Comparison of ENCODE assay signal across 8 cellular contexts in the genomic region with DNA sequence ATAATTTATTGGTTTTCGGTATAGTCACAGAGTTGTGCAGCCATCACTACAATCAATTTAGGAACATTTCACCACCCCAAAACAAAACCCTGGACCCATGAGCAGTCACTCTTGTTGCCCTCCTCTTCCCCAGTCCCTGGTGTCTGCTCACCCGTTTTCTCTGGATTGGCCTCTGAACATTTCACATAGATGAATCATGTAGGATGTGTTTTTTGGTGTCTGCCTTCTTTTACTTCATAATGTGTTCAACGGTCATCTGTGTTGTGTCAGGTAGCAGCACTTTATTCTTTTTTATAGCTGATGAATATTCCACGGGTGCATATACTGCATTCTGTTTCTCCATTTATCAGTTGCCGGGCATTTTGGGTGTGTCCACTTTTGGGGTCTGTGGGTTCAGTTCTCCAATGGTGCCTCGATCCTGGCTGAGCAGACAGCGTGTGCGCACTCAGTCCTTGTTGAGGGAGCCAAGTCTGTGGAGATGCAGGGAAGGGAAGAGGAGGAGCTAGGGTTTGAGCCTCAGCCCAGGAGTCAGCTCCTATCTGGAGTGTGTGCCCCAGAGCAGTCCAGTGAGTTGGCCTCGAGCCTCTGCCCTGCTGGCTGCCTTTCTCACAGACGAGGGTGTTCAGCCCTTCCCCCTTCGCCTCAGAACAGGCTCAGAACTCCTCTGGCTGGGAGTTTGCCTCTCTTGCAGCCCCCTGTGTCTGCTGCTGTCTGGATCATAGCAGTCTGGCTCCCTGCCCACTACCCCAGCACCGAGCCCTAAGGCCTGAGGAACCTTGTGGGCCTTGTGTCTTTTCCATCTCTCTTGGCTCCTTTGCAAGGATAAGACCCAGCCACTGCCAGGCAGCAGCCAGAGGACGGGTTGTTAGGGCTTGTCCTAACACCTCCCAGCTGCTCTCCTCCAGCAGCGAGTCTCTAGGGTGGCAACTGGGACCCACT. TPM values are rescaled to one million over a fixed set of nuclear protein-coding genes. Genes with fewer than 3 reads are reported as not detected.
DNase-seq lines count a peak whose midpoint lies in the region; ATAC-seq, FAIRE-seq and TF ChIP-seq lines count a peak whose summit lies in the region.

No MANE protein-coding gene starts in this region.

- peaks cover 38 to 48% (median 44%) of the 10 kb centered on the region in 4 donors for H3K4me1 ChIP-seq in upper lobe of left lung

- H3K27me3 ChIP-seq in upper lobe of left lung = no peaks in the 10 kb centered on the region

- H3K36me3 Mint-ChIP-seq in activated naive CD4-positive, alpha-beta T cell treated with anti-CD3 and anti-CD28 coated beads, Interleukin-2, amount 50 U/mL, for 24 hours = peaks cover 24% of the 10 kb centered on the region

- peaks cover 70% of the 10 kb centered on the region for H3K4me1 Mint-ChIP-seq in activated naive CD4-positive, alpha-beta T cell treated with anti-CD3 and anti-CD28 coated beads, Interleukin-2, amount 50 U/mL, for 24 hours

- peak overlapping the region; percentile 51 for H3K27ac Mint-ChIP-seq in activated naive CD4-positive, alpha-beta T cell treated with anti-CD3 and anti-CD28 coated beads, Interleukin-2, amount 50 U/mL, for 24 hours

- H3K9me3 Mint-ChIP-seq in activated naive CD4-positive, alpha-beta T cell treated with anti-CD3 and anti-CD28 coated beads, Interleukin-2, amount 50 U/mL, for 24 hours = no peaks in the 10 kb centered on the region

- no peak for TF ChIP-seq CTCF in upper lobe of left lung (IDR thresholded peaks at IDR 0.05)

- no peak for TF ChIP-seq POLR2A in upper lobe of left lung (IDR thresholded peaks at IDR 0.05)

- H3K36me3 ChIP-seq in upper lobe of left lung = peaks cover 13 to 46% (median 34%) of the 10 kb centered on the region in 4 donors

- peak overlapping the region in 1 of 4 donors; percentile 14 for H3K4me3 ChIP-seq in upper lobe of left lung

- no peak for TF ChIP-seq EP300 in upper lobe of left lung (IDR thresholded peaks at IDR 0.05)

- 60 to 64% methylated on average over 11 to 14 of the region's 14 CpGs for WGBS in upper lobe of left lung, 2 donors

- H3K9me3 ChIP-seq in upper lobe of left lung = no peaks in the 10 kb centered on the region

- FAIRE-seq in HTR-8/SVneo (lab: Jason Lieb, UNC) = no peak

- H3K4me3 Mint-ChIP-seq in activated naive CD4-positive, alpha-beta T cell treated with anti-CD3 and anti-CD28 coated beads, Interleukin-2, amount 50 U/mL, for 24 hours = peak overlapping the region; percentile 95

- peak; percentile 1 to 24 for ATAC-seq in upper lobe of left lung (ENCODE audit: low FRiP score in 2 of 2)
- no peak for ATAC-seq in HG03469 (IDR thresholded peaks at IDR 0.05; ENCODE audit: unreplicated experiment)

- H3K27me3 Mint-ChIP-seq in activated naive CD4-positive, alpha-beta T cell treated with anti-CD3 and anti-CD28 coated beads, Interleukin-2, amount 50 U/mL, for 24 hours = no peaks in the 10 kb centered on the region

- no peak for DNase-seq in activated naive CD4-positive, alpha-beta T cell treated with anti-CD3 and anti-CD28 coated beads, Interleukin-2, amount 50 U/mL, for 16 hours
- peak; percentile 42 for DNase-seq in cerebellum (ENCODE audit: low spot score)
- DNase-seq in medulla oblongata (ENCODE audit: extremely low spot score) = peak; percentile 77
- DNase-seq in upper lobe of left lung = peak in 1 of 2 donors; percentile 33
- DNase-seq in HTR-8/SVneo (ENCODE audit: insufficient read length, low spot score) = no peak
- DNase-seq in activated CD4-positive, CD25-positive, alpha-beta regulatory T cell (lab: John Stamatoyannopoulos, UW) = no peak

- peak overlapping the region in 3 of 4 donors; percentile 37 to 100 (median 49) for H3K27ac ChIP-seq in upper lobe of left lung

RNA-seq across cellular contexts. Expression of a gene that starts 18.0 kb away (rescaled TPM):
- total RNA-seq in cerebellum (6.6 TPM), upper lobe of left lung (10 to 100 TPM; 11.9 to 20.7 (median 16.6) TPM)

Comparison
In these comparisons a context has a peak if more than half of its experiments do, and no peak if none do; other contexts are left out.
1. DNase-seq: peak in cerebellum (single experiment) and medulla oblongata (single experiment); none in activated naive CD4-positive, alpha-beta T cell treated with anti-CD3 and anti-CD28 coated beads, Interleukin-2, amount 50 U/mL, for 16 hours (single experiment), HTR-8/SVneo (single experiment) and activated CD4-positive, CD25-positive, alpha-beta regulatory T cell (0 of 4).